ENCODE assay signal across 16 cellular contexts in the genomic region with DNA sequence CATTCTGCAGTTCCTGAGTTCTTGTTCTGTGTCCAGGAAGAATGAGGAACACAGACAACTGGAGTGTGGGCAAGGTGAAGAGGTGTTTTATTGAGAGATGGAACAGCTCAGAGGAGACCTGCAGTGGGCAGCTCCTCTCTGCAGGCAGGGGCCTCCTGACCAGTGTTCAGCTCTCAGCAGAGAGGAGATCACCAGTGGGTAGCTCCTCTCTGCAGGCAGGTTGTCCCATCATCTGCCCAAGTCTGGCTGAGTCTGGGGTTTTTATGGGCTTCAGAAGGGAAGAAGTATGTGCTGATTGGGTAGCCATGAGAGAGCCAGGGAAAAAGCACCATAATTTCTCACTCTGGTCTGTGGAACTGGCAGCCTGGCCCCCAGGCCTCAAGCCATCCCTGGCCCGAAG. TPM values are rescaled to one million over a fixed set of nuclear protein-coding genes. Genes with fewer than 3 reads are reported as not detected.
DNase-seq lines count a peak whose midpoint lies in the region; ATAC-seq and TF ChIP-seq lines count a peak whose summit lies in the region.
"Had no signal": no experiment of that assay in that cellular context is flagged by ENCODE, and none has a peak within 500 bp of the region (broad histone marks: within the 10 kb centered on the region; RNA-seq: fewer than 3 reads in every experiment).

No MANE protein-coding gene starts in this region.

- no peaks in the 10 kb centered on the region for H3K27me3 ChIP-seq in BLaER1
- H3K27me3 ChIP-seq in mesendoderm (ENCODE audit: insufficient read depth, low read length, poor library complexity): no peaks in the 10 kb centered on the region

- CTCF ChIA-PET in HEK293 (lab: Yijun Ruan, JAX): no interaction called here

- WGBS in mesendoderm (ENCODE audit: extremely low coverage, insufficient coverage, low lambda C conversion rate): no CpG with 5 or more reads among the region's 1 CpG

- no peak overlapping the region for H2BK120ac ChIP-seq in mesendoderm (ENCODE audit: low read depth, low read length)

- H3K4me3 ChIP-seq in BLaER1 (peak overlapping the region; percentile 20; the same call in 1 of the 2 replicates), HEK293 (ENCODE audit: low read depth, low read length) (no peak overlapping the region), mesendoderm (ENCODE audit: low read length) (no peak overlapping the region)
- H3K4me3 ChIP-seq: HAP-1 had no signal

- no peak overlapping the region for H3K18ac ChIP-seq in mesendoderm (ENCODE audit: low read length)

- H3K23ac ChIP-seq in mesendoderm (ENCODE audit: low read length): no peak overlapping the region

- no peaks in the 10 kb centered on the region for H3K9me3 Mint-ChIP-seq in natural killer cell

- no peak for ATAC-seq in natural killer cell
- ATAC-seq: CD8-positive, alpha-beta T cell had no signal

- no peak overlapping the region for H3K27ac ChIP-seq in BLaER1
- no peak overlapping the region for H3K27ac ChIP-seq in HEK293 (ENCODE audit: extremely low read depth, low read depth, low read length)
- no peak overlapping the region for H3K27ac ChIP-seq in mesendoderm (ENCODE audit: low read depth, low read length)
- H3K27ac ChIP-seq: C4-2B had no signal

- no peaks in the 10 kb centered on the region for H3K79me1 ChIP-seq in mesendoderm (ENCODE audit: low read length)

- peaks cover 30% of the 10 kb centered on the region for H3K9me3 ChIP-seq in BLaER1
- no peaks in the 10 kb centered on the region for H3K9me3 ChIP-seq in HEK293 (ENCODE audit: control insufficient read depth, insufficient read depth, low read depth, low read length)
- H3K9me3 ChIP-seq: HAP-1 had no signal

- H4K8ac ChIP-seq in mesendoderm (ENCODE audit: low read depth, low read length): no peak overlapping the region

- intact Hi-C loops in natural killer cell (cut with micrococcal nuclease): no loop called here

- H3K4me3 Mint-ChIP-seq in natural killer cell: no peak overlapping the region
- H3K4me3 Mint-ChIP-seq: CD4-positive, CD25-positive, alpha-beta regulatory T cell; CD8-positive, alpha-beta T cell had no signal

- no peak overlapping the region for H3K4me2 ChIP-seq in BLaER1
- no peak overlapping the region for H3K4me2 ChIP-seq in mesendoderm (ENCODE audit: low read length)

- no peak overlapping the region for H3K4ac ChIP-seq in mesendoderm (ENCODE audit: low read depth, low read length)

- no peak overlapping the region for H3K9ac ChIP-seq in BLaER1
- no peak overlapping the region for H3K9ac ChIP-seq in mesendoderm (ENCODE audit: low read length)

- peak overlapping the region; percentile 89 for H2BK5ac ChIP-seq in mesendoderm (ENCODE audit: low read length)

- no peak overlapping the region for H3K56ac ChIP-seq in mesendoderm (ENCODE audit: low read length)

- TF ChIP-seq CTCF in HEK293 (tag by site-specific recombination; IDR thresholded peaks at IDR 0.05) (no peak), natural killer cell (IDR thresholded peaks at IDR 0.05) (no peak)

- H3K27me3 Mint-ChIP-seq in natural killer cell (ENCODE audit: low read depth in 2 of 2): peaks cover 0 to 2% of the 10 kb centered on the region in 2 donors

- no peaks in the 10 kb centered on the region for H4K20me1 ChIP-seq in BLaER1

- H3K36me3 ChIP-seq in BLaER1 (no peaks in the 10 kb centered on the region), HEK293 (ENCODE audit: control insufficient read depth in 2 of 2, insufficient read depth in 1 of 2, low read length in 2 of 2) (no peaks in the 10 kb centered on the region), mesendoderm (ENCODE audit: control insufficient read depth, insufficient read depth, low read length) (no peaks in the 10 kb centered on the region)
- H3K36me3 ChIP-seq: HAP-1 had no signal

- H3K4me1 ChIP-seq in BLaER1 (no peaks in the 10 kb centered on the region), HEK293 (ENCODE audit: control insufficient read depth, insufficient read depth, low read length) (no peaks in the 10 kb centered on the region), mesendoderm (ENCODE audit: control insufficient read depth, low read depth, low read length) (peaks cover 13% of the 10 kb centered on the region)
- H3K4me1 ChIP-seq: HAP-1 had no signal

- peaks cover 8 to 16% of the 10 kb centered on the region in 2 donors for H3K4me1 Mint-ChIP-seq in natural killer cell

- POLR2A ChIA-PET in HEK293 (lab: Yijun Ruan, JAX): no interaction called here

- peak; percentile 13 for DNase-seq in OCI-M1 (lab: John Stamatoyannopoulos, UW)
- DNase-seq in mesendoderm: no peak
- DNase-seq in Kasumi-1 (lab: John Stamatoyannopoulos, UW): no peak
- DNase-seq in natural killer cell: no peak
- DNase-seq in NCI-H2029 treated with DMSO at 0.1 percent for 48 hours (lab: John Stamatoyannopoulos, UW): no peak
- DNase-seq: CD4-positive, CD25-positive, alpha-beta regulatory T cell; CD8-positive, alpha-beta T cell; DMS 273 treated with DMSO at 0.1 percent for 48 hours; DND-41; GOT3 had no signal

- no peak overlapping the region for H2BK15ac ChIP-seq in mesendoderm (replicated peaks; ENCODE audit: low read depth)

- H4K5ac ChIP-seq in mesendoderm (ENCODE audit: low read length): no peak overlapping the region

- H3K79me2 ChIP-seq in mesendoderm (ENCODE audit: control insufficient read depth, insufficient read depth, low read length): no peaks in the 10 kb centered on the region

- H3K27ac Mint-ChIP-seq in natural killer cell: no peak overlapping the region
- H3K27ac Mint-ChIP-seq: CD4-positive, CD25-positive, alpha-beta regulatory T cell; CD8-positive, alpha-beta T cell had no signal

- H2AK5ac ChIP-seq in mesendoderm (ENCODE audit: low read length): no peak overlapping the region

- no peaks in the 10 kb centered on the region for H3K36me3 Mint-ChIP-seq in natural killer cell

TF ChIP-seq in HEK293, 187 proteins besides CTCF, POLR2A, EP300 and RAD21 (continues in another document):
- TF ChIP-seq ZNF354C (tag by site-specific recombination; IDR thresholded peaks at IDR 0.05; ENCODE audit: borderline replicate concordance, low read depth) (no peak), ELK4 (IDR thresholded peaks at IDR 0.05; ENCODE audit: borderline replicate concordance, low read depth, low read length) (no peak), ZNF426 (tag by site-specific recombination; IDR thresholded peaks at IDR 0.05) (no peak), HOXC10 (CRISPR knock-in tag; IDR thresholded peaks at IDR 0.05) (no peak), ZNF169 (tag by site-specific recombination; IDR thresholded peaks at IDR 0.05) (no peak), PRDM10 (tag by site-specific recombination; IDR thresholded peaks at IDR 0.05) (no peak), SETDB1 (IDR thresholded peaks at IDR 0.05; ENCODE audit: insufficient read length, low read length) (peak; percentile 70), SP7 (tag by site-specific recombination; IDR thresholded peaks at IDR 0.05) (no peak), ZSCAN16 (tag by site-specific recombination; IDR thresholded peaks at IDR 0.05) (no peak), ZNF777 (tag by site-specific recombination; IDR thresholded peaks at IDR 0.05; ENCODE audit: borderline replicate concordance) (no peak), ZNF16 (tag by site-specific recombination; IDR thresholded peaks at IDR 0.05; ENCODE audit: low read depth) (no peak), TRIM28 (IDR thresholded peaks at IDR 0.05; ENCODE audit: borderline replicate concordance, low read length) (peak; percentile 78; the same call in 1 of the 2 replicates)

RNA-seq across cellular contexts. Expression of gene RASGEF1B, which starts 56.0 kb away (rescaled TPM):
- 20.7 TPM for polyA plus RNA-seq in mesendoderm (2013, experiment 1 of 2)
- 20.8 TPM for polyA plus RNA-seq in mesendoderm (2013, experiment 2 of 2)
- total RNA-seq in natural killer cell: 100 to 1,000 TPM in 1 of 3 donors, 10 to 100 TPM in 2; 42.9 to 106 (median 90.8) TPM
- total RNA-seq: A172 had no signal
- polyA plus RNA-seq: BJ had no signal
